ENCODE assay signal across 8 cellular contexts in genomic region chr3:58568572-58569286, GRCh38. TPM values are rescaled to one million over a fixed set of nuclear protein-coding genes. Genes with fewer than 3 reads are reported as not detected.
A peak's percentile ranks its signal among the peaks of the same experiment; 100 is the strongest.
DNase-seq lines count a peak whose midpoint lies in the region; ATAC-seq and TF ChIP-seq lines count a peak whose summit lies in the region.

No MANE protein-coding gene starts in this region.

- no peaks in the 10 kb centered on the region for H3K79me2 ChIP-seq in Loucy (ENCODE audit: insufficient read depth, low read length)

- intact Hi-C loops in left ventricle myocardium superior (cut with micrococcal nuclease) (loop anchor here (2.0 kb wide), 1 partner anchor 60 kb away; no protein-coding TSS in a partner anchor), sciatic nerve (cut with DNase I) (loop anchor here (5.0 kb wide), 1 partner anchor 64 kb away; no protein-coding TSS in a partner anchor)

- H3K9ac ChIP-seq in Loucy (ENCODE audit: low read depth, low read length, poor library complexity, severe bottlenecking), result no peak overlapping the region

- no peak overlapping the region for H3K4me3 ChIP-seq in Loucy (ENCODE audit: low read length, poor library complexity, severe bottlenecking)

- H3K9me2 ChIP-seq in Loucy (replicated peaks; ENCODE audit: low read depth, low read length), result no peaks in the 10 kb centered on the region

- TF ChIP-seq CTCF in Loucy (conservative IDR thresholded peaks at IDR 0.05; ENCODE audit: low read length), result peak; percentile 94

- H3K4me1 ChIP-seq in Loucy (ENCODE audit: insufficient read depth, low read length, poor library complexity, severe bottlenecking), result no peaks in the 10 kb centered on the region

- H3K27ac Mint-ChIP-seq in T-helper 17 cell, result peak overlapping the region; percentile 34

- H3K4me3 Mint-ChIP-seq in T-helper 17 cell, result peak overlapping the region; percentile 69

- peaks cover 21% of the 10 kb centered on the region for H3K27me3 Mint-ChIP-seq in T-helper 17 cell

- no peaks in the 10 kb centered on the region for H4K20me1 ChIP-seq in Loucy (ENCODE audit: insufficient read depth, low read length, poor library complexity, severe bottlenecking)

- H3K9me3 ChIP-seq in Loucy (ENCODE audit: insufficient read depth, low read depth, low read length) (no peaks in the 10 kb centered on the region), T-helper 17 cell (ENCODE audit: control insufficient read depth, low read length, poor library complexity, severe bottlenecking) (no peaks in the 10 kb centered on the region)

- DNase-seq in NCI-H2171 treated with DMSO at 0.1 percent for 48 hours (lab: John Stamatoyannopoulos, UW) (peak; percentile 52), NCI-H2171 (lab: John Stamatoyannopoulos, UW) (no peak), T-helper 17 cell (peak; percentile 39 to 65 (median 60)), amygdala (lab: John Stamatoyannopoulos, UW) (peak in 52 of 56 donors; percentile 19 to 93 (median 58)), left ventricle myocardium superior (peak; percentile 86), sciatic nerve (ENCODE audit: low spot score) (peak; percentile 92)

- no peaks in the 10 kb centered on the region for H3F3A ChIP-seq in Loucy (ENCODE audit: low read depth)

- H3K36me3 Mint-ChIP-seq in T-helper 17 cell (ENCODE audit: low read depth), result no peaks in the 10 kb centered on the region

- H3K4me1 Mint-ChIP-seq in T-helper 17 cell, result peaks cover 6% of the 10 kb centered on the region

- no peak overlapping the region for H3K4me2 ChIP-seq in Loucy (ENCODE audit: low read depth, low read length, poor library complexity, severe bottlenecking)

- H3K36me3 ChIP-seq in Loucy (ENCODE audit: insufficient read depth, low read length), result no peaks in the 10 kb centered on the region

- H2AFZ ChIP-seq in Loucy (ENCODE audit: low read length), result no peak overlapping the region

- ATAC-seq in T-helper 17 cell (peak; percentile 65), left ventricle myocardium superior (peak; percentile 59), sciatic nerve (peak; percentile 78), GM18858 (IDR thresholded peaks at IDR 0.05; ENCODE audit: unreplicated experiment) (no peak)

- H3K27me3 ChIP-seq in Loucy (ENCODE audit: insufficient read depth, low read length, poor library complexity, severe bottlenecking), result no peaks in the 10 kb centered on the region

RNA-seq across cellular contexts. Expression of gene FAM107A, which starts 8.5 kb away (rescaled TPM):
- total RNA-seq in T-helper 17 cell, result not detected
- 78.0 TPM for total RNA-seq in left ventricle myocardium superior
- total RNA-seq in sciatic nerve, result 38.3 TPM

RNA-seq across cellular contexts. Expression of gene ACOX2, which starts 31.7 kb away (rescaled TPM):
- total RNA-seq in T-helper 17 cell (not detected), left ventricle myocardium superior (41.4 TPM), sciatic nerve (31.0 TPM)

Comparison
In these comparisons a context has a peak if more than half of its experiments do, and no peak if none do; other contexts are left out.
1. RNA of gene FAM107A, which starts 8.5 kb away (total RNA-seq): 78.0 TPM in left ventricle myocardium superior (single experiment) and 38.3 TPM in sciatic nerve (single experiment); not detected in T-helper 17 cell; every median in the first group is over 10 times any median in the second.
2. RNA of gene ACOX2, which starts 31.7 kb away (total RNA-seq): 41.4 TPM in left ventricle myocardium superior (single experiment) and 31.0 TPM in sciatic nerve (single experiment); not detected in T-helper 17 cell; every median in the first group is over 10 times any median in the second.